Comparison of ENCODE assay signal across 24 cellular contexts in the genomic region with DNA sequence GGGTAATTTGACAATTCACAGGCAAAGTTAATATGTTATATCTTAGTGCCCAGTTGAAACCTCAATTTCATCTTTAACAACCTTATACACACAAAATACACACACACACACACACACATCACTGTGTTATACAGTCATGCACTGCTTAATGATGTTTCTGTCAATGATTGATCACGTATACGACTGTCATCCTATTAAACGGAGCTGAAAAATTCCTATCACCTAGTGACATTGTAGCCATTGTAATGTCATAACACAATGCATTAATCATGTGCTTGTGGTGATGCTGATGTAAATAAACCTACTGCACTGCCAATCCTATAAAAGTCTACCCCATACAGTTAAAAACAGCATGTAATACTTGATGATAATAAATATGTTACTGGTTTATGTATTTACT.
"Had no signal": no experiment of that assay in that cellular context is flagged by ENCODE, and none has a peak within 500 bp of the region (broad histone marks: within the 10 kb centered on the region; RNA-seq: fewer than 3 reads in every experiment).

No MANE protein-coding gene starts in this region.

- H2AFZ ChIP-seq: hepatocyte had no signal

- DNase-seq: dermis blood vessel endothelial cell; dorsolateral prefrontal cortex; effector CD4-positive, alpha-beta T cell; effector memory CD4-positive, alpha-beta T cell; foreskin keratinocyte; heart left ventricle; hypothalamus; immature natural killer cell; islet precursor cell; kidney; kidney glomerular epithelial cell; left cardiac atrium; left lung; left ventricle myocardium superior; lower lobe of right lung; mesenchymal stem cell; mucosa of descending colon; naive B cell had no signal

- H3K79me2 ChIP-seq: hepatocyte had no signal

- FAIRE-seq: endothelial cell of umbilical vein, frontal cortex, kidney had no signal

- H3K4me2 ChIP-seq: hepatocyte had no signal

- H3K36me3 ChIP-seq: esophagus muscularis mucosa, gastroesophageal sphincter, heart left ventricle, left lung, lower lobe of right lung had no signal

- H3K4me1 ChIP-seq: esophagus muscularis mucosa, foreskin keratinocyte, gastroesophageal sphincter, heart left ventricle, left lung, lower lobe of right lung had no signal

- H3K4me3 ChIP-seq: coronary artery, dorsolateral prefrontal cortex, esophagus muscularis mucosa, gastroesophageal sphincter, heart left ventricle, hepatocyte, left lung, lower lobe of right lung, mucosa of descending colon had no signal

- H3K27ac ChIP-seq: coronary artery, dorsolateral prefrontal cortex, esophagus muscularis mucosa, foreskin keratinocyte, gastroesophageal sphincter, heart left ventricle, hepatocyte, left lung, lower lobe of right lung had no signal

- H3K9me3 ChIP-seq: esophagus muscularis mucosa, gastroesophageal sphincter, left lung, lower lobe of right lung, mucosa of descending colon had no signal

- ATAC-seq: foreskin keratinocyte, gastroesophageal sphincter, heart left ventricle, left cardiac atrium, left lung, left ventricle myocardium superior, lower lobe of right lung, mucosa of descending colon had no signal
